Comparison of ENCODE assay signal across 9 cellular contexts in genomic region chr5:81070561-81070960, GRCh38.
"Had no signal": no experiment of that assay in that cellular context is flagged by ENCODE, and none has a peak within 500 bp of the region (broad histone marks: within the 10 kb centered on the region; RNA-seq: fewer than 3 reads in every experiment).

No MANE protein-coding gene starts in this region.

- H3K9me3 Mint-ChIP-seq: H9, IgD-negative memory B cell had no signal

- H3K9ac ChIP-seq: GM23248, KMS-11 had no signal

- H3K4me3 ChIP-seq: GM23248 had no signal

- H3K27ac ChIP-seq: GM23248, HL-60, KMS-11 had no signal

- FAIRE-seq: HepG2 had no signal

- H3K27ac Mint-ChIP-seq: H9, IgD-negative memory B cell had no signal

- H3K4me1 Mint-ChIP-seq: IgD-negative memory B cell had no signal

- H3K4me3 Mint-ChIP-seq: H9, IgD-negative memory B cell had no signal

- DNase-seq: GM23248, GOT3, H9, HCEC 1CT, KBM-7 had no signal
